Comparison of ENCODE assay signal across 1 cellular context in genomic region chr2:4873328-4873727, GRCh38.
TF ChIP-seq lines count a peak whose summit lies in the region.

No MANE protein-coding gene starts in this region.

TF ChIP-seq in SK-N-SH treated with all-trans-retinoic acid at 6 μM for 48 hours, 23 proteins besides CTCF, POLR2A, EP300 and RAD21 (continued from another document):
- TF ChIP-seq POU6F1 (CRISPR knock-in tag; IDR thresholded peaks at IDR 0.05; ENCODE audit: borderline replicate concordance, low read depth) (no peak), ARNTL (CRISPR knock-in tag; IDR thresholded peaks at IDR 0.05; ENCODE audit: borderline replicate concordance, low read depth) (no peak), GLIS3 (CRISPR knock-in tag; IDR thresholded peaks at IDR 0.05) (no peak), ISL1 (CRISPR knock-in tag; IDR thresholded peaks at IDR 0.05) (no peak), BACH2 (CRISPR knock-in tag; IDR thresholded peaks at IDR 0.05; ENCODE audit: borderline replicate concordance) (no peak), ZC3H10 (CRISPR knock-in tag; IDR thresholded peaks at IDR 0.05) (no peak), ZFP3 (CRISPR knock-in tag; IDR thresholded peaks at IDR 0.05) (no peak), PPARA (CRISPR knock-in tag; IDR thresholded peaks at IDR 0.05; ENCODE audit: borderline replicate concordance) (no peak), OSR1 (CRISPR knock-in tag; IDR thresholded peaks at IDR 0.05) (no peak), RARB (CRISPR knock-in tag; IDR thresholded peaks at IDR 0.05) (no peak), TCF4 (CRISPR knock-in tag; IDR thresholded peaks at IDR 0.05; ENCODE audit: borderline replicate concordance) (no peak), ZNF8 (CRISPR knock-in tag; IDR thresholded peaks at IDR 0.05) (no peak)
